Comparison of ENCODE assay signal across 9 cellular contexts in the genomic region with DNA sequence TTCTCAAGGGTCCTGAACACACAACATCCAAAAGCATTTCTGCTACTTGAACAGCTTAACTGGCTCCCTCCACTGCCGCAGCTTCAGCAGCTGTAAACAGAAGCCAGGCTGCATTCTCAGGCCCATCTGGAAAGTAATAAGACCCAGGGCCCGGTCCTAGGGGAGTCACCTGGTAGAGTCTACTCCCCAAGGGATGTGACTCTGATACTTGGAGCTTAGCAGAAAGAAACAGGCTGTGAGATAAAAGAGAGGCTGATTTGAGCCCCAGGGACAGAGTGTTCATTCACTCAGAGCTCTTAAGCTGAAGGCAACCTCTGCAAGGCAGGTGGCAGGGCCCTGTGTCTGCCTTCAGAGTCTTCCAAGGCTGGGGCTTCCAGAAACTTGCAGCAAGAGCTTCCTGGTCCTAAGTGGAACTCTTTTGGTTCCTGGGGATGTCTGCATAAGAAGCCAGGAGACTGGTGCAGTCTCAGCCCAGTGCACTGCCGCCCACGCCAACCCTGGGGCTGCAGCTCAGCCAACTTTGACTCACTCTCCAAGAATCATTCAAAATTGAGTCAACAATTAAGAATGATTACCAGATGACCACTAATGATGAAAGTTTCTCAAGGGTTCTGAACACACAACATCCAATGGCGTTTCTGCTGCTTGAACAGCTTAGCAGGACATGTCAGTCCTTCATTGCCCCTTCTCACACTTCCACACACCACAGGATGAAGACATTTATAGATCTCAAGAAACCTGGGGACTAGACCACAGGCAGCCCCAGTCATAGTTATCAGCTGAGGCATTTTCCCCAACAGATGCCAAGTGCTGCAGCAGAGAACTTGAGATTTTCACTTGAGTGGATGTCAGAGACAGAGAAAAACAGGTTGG.
DNase-seq lines count a peak whose midpoint lies in the region; ATAC-seq and TF ChIP-seq lines count a peak whose summit lies in the region.
"Had no signal": no experiment of that assay in that cellular context is flagged by ENCODE, and none has a peak within 500 bp of the region (broad histone marks: within the 10 kb centered on the region; RNA-seq: fewer than 3 reads in every experiment).

No MANE protein-coding gene starts in this region.

- H3K9me3 Mint-ChIP-seq in stimulated activated naive B cell treated with anti-CD40 and anti-IgM and Interleukin-4, amounts not matched to agents 10 μg/mL and 1 μg/mL and 100 μg/mL, for 72 hours = no peaks in the 10 kb centered on the region
- no peaks in the 10 kb centered on the region for H3K9me3 Mint-ChIP-seq in activated T-helper 2 cell treated with anti-CD3 and anti-CD28 coated beads, Interferon-gamma antibody, Interleukin-2, Interleukin-4, amounts not matched to agents 10 μg/mL and 5 μg/mL and 100 μg/mL, durations not matched to agents 14 hours and 24 hours and 36 hours

- H3K36me3 Mint-ChIP-seq in stimulated activated naive B cell treated with anti-CD40 and anti-IgM and Interleukin-4, amounts not matched to agents 10 μg/mL and 1 μg/mL and 100 μg/mL, for 72 hours = no peaks in the 10 kb centered on the region
- no peaks in the 10 kb centered on the region for H3K36me3 Mint-ChIP-seq in activated T-helper 2 cell treated with anti-CD3 and anti-CD28 coated beads, Interferon-gamma antibody, Interleukin-2, Interleukin-4, amounts not matched to agents 10 μg/mL and 5 μg/mL and 100 μg/mL, durations not matched to agents 14 hours and 24 hours and 36 hours (ENCODE audit: low read depth)

- DNase-seq in epithelial cell of esophagus (ENCODE audit: low read depth) = peak; percentile 94
- no peak for DNase-seq in stimulated activated naive B cell treated with anti-CD40 and anti-IgM and Interleukin-4, amounts not matched to agents 10 μg/mL and 1 μg/mL and 100 μg/mL, for 72 hours
- no peak for DNase-seq in activated T-helper 2 cell treated with anti-CD3 and anti-CD28 coated beads, Interferon-gamma antibody, Interleukin-2, Interleukin-4, amounts not matched to agents 10 μg/mL and 5 μg/mL and 100 μg/mL, durations not matched to agents 14 hours and 24 hours and 36 hours (ENCODE audit: low spot score)
- no peak for DNase-seq in T-helper 9 cell
- no peak for DNase-seq in SJCRH30

- H3K27ac Mint-ChIP-seq in stimulated activated naive B cell treated with anti-CD40 and anti-IgM and Interleukin-4, amounts not matched to agents 10 μg/mL and 1 μg/mL and 100 μg/mL, for 72 hours = no peak overlapping the region
- no peak overlapping the region for H3K27ac Mint-ChIP-seq in activated T-helper 2 cell treated with anti-CD3 and anti-CD28 coated beads, Interferon-gamma antibody, Interleukin-2, Interleukin-4, amounts not matched to agents 10 μg/mL and 5 μg/mL and 100 μg/mL, durations not matched to agents 14 hours and 24 hours and 36 hours

- H3K4me3 ChIP-seq in epithelial cell of esophagus (ENCODE audit: low read length) (no peak overlapping the region), SJCRH30 (no peak overlapping the region)
- H3K4me3 ChIP-seq: upper lobe of left lung had no signal

- no peaks in the 10 kb centered on the region for H3K36me3 ChIP-seq in SJCRH30
- H3K36me3 ChIP-seq: upper lobe of left lung had no signal

- H3K27ac ChIP-seq in SJCRH30 = no peak overlapping the region
- H3K27ac ChIP-seq: upper lobe of left lung had no signal

- ATAC-seq in GM19468 (IDR thresholded peaks at IDR 0.05; ENCODE audit: extremely low read depth, unreplicated experiment) = peak; percentile 20
- peak; percentile 63 for ATAC-seq in HG03558 (IDR thresholded peaks at IDR 0.05; ENCODE audit: extremely low read depth, unreplicated experiment)
- peak; percentile 25 to 31 for ATAC-seq in stimulated activated naive B cell treated with anti-CD40 and anti-IgM and Interleukin-4, amounts not matched to agents 10 μg/mL and 1 μg/mL and 100 μg/mL, for 72 hours (replicated peaks)
- ATAC-seq in HG03159 (IDR thresholded peaks at IDR 0.05; ENCODE audit: unreplicated experiment) = no peak

- peaks cover 0 to 5% of the 10 kb centered on the region in 2 donors for H3K27me3 Mint-ChIP-seq in stimulated activated naive B cell treated with anti-CD40 and anti-IgM and Interleukin-4, amounts not matched to agents 10 μg/mL and 1 μg/mL and 100 μg/mL, for 72 hours
- no peaks in the 10 kb centered on the region for H3K27me3 Mint-ChIP-seq in activated T-helper 2 cell treated with anti-CD3 and anti-CD28 coated beads, Interferon-gamma antibody, Interleukin-2, Interleukin-4, amounts not matched to agents 10 μg/mL and 5 μg/mL and 100 μg/mL, durations not matched to agents 14 hours and 24 hours and 36 hours (ENCODE audit: low read depth)

- intact Hi-C loops in activated T-helper 2 cell treated with anti-CD3 and anti-CD28 coated beads, Interferon-gamma antibody, Interleukin-2, Interleukin-4, amounts not matched to agents 10 μg/mL and 5 μg/mL and 100 μg/mL, durations not matched to agents 14 hours and 24 hours and 36 hours (cut with micrococcal nuclease) = no loop called here

- no peaks in the 10 kb centered on the region for H3K4me1 ChIP-seq in SJCRH30
- H3K4me1 ChIP-seq: upper lobe of left lung had no signal

- no peak for TF ChIP-seq CTCF in epithelial cell of esophagus (IDR thresholded peaks at IDR 0.05; ENCODE audit: insufficient read depth, low read depth, low read length, missing control alignments)

- no peaks in the 10 kb centered on the region for H3K9me3 ChIP-seq in SJCRH30 (replicated peaks)
- H3K9me3 ChIP-seq: upper lobe of left lung had no signal

- no peak overlapping the region for H3K4me3 Mint-ChIP-seq in stimulated activated naive B cell treated with anti-CD40 and anti-IgM and Interleukin-4, amounts not matched to agents 10 μg/mL and 1 μg/mL and 100 μg/mL, for 72 hours
- no peak overlapping the region for H3K4me3 Mint-ChIP-seq in activated T-helper 2 cell treated with anti-CD3 and anti-CD28 coated beads, Interferon-gamma antibody, Interleukin-2, Interleukin-4, amounts not matched to agents 10 μg/mL and 5 μg/mL and 100 μg/mL, durations not matched to agents 14 hours and 24 hours and 36 hours (ENCODE audit: low read depth)

- H3K4me1 Mint-ChIP-seq in stimulated activated naive B cell treated with anti-CD40 and anti-IgM and Interleukin-4, amounts not matched to agents 10 μg/mL and 1 μg/mL and 100 μg/mL, for 72 hours = no peaks in the 10 kb centered on the region
- H3K4me1 Mint-ChIP-seq in activated T-helper 2 cell treated with anti-CD3 and anti-CD28 coated beads, Interferon-gamma antibody, Interleukin-2, Interleukin-4, amounts not matched to agents 10 μg/mL and 5 μg/mL and 100 μg/mL, durations not matched to agents 14 hours and 24 hours and 36 hours (ENCODE audit: low read depth) = no peaks in the 10 kb centered on the region

- H3K27me3 ChIP-seq in SJCRH30 = peaks cover 4% of the 10 kb centered on the region; the same call in 1 of the 2 replicates
- H3K27me3 ChIP-seq: upper lobe of left lung had no signal
